7 cellular contexts compared by ENCODE assay signal in the genomic region with DNA sequence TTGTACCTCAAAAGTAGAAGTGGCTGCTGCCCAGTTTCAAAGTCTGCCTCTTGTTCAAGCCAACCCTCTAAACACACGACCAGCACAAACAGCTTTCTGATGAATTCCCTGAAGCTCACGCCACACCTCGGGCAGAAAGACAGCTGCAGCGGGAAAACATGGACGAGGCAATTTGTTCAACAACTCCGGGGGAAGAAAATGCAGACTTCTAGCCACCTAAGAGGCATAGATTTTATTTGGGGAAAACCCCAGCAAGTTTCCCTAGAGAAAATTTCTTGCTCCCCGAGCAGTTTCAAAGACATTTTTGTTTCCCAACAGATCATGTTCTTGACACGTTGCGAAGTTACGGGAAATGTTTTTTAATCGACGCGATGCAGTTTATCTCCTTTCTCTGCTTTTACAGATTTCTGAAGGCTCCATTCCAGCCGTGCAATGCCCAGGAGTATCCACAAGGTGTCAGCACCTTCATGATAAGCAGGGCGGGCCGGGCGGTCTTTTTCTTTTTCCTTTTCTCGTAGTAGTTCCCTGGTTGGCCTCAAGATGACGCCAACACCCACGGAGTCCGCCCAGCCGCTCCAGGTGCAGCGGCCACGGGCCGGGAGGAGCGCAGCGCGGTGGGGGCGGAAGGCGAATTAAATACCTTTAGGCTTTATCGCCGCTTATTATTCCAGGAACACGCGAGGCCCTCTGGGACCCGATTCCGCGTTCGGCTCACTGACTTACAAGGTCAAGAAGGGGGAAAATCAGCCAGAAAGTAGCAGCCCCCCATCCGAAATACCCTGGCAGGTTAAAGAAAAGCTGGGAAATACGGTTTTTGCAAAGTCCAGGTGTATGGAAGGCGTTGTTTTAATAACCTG. TPM values are rescaled to one million over a fixed set of nuclear protein-coding genes. Genes with fewer than 3 reads are reported as not detected.
DNase-seq lines count a peak whose midpoint lies in the region; ATAC-seq and TF ChIP-seq lines count a peak whose summit lies in the region.

No MANE protein-coding gene starts in this region.

- H3K9me3 ChIP-seq in lower lobe of right lung, result no peaks in the 10 kb centered on the region

- in situ Hi-C loops in GM13977 (cut with MboI; ENCODE audit: low pct_unique_long_range_greater_than_20kb, low sequenced_read_pairs, unreplicated experiment), result loop anchor here (10.0 kb wide), 3 partner anchors 49 to 721 kb away; a partner anchor contains a TSS

- peaks cover 50% of the 10 kb centered on the region for H3K27me3 ChIP-seq in lower lobe of right lung (ENCODE audit: low read depth)

- peak; percentile 91 for DNase-seq in GM13977 (ENCODE audit: low spot score)
- DNase-seq in NCI-H748 treated with DMSO at 0.1 percent for 48 hours (lab: John Stamatoyannopoulos, UW), result peak; percentile 49
- DNase-seq in activated CD4-positive, alpha-beta T cell treated with anti-CD3 and anti-CD28 coated beads, Interleukin-2, amount 50 U/mL, for 1 hour, result peak; percentile 86
- peak; percentile 78 to 94 for DNase-seq in dermis microvascular lymphatic vessel endothelial cell (ENCODE audit: low read depth in 2 of 2)
- peak; percentile 90 for DNase-seq in lower lobe of right lung
- DNase-seq in stimulated activated CD4-positive, alpha-beta T cell treated with anti-CD3 and anti-CD28 coated beads, TNF-alpha, amount 100 ng/mL, for 48 hours (ENCODE audit: low read depth in 3 of 3), result peak; percentile 77 to 87 (median 78)

- H3K4me1 ChIP-seq in lower lobe of right lung, result peaks cover 9% of the 10 kb centered on the region

- no peak overlapping the region for H3K27ac ChIP-seq in lower lobe of right lung

- intact Hi-C loops in lower lobe of right lung (cut with DNase I), result no loop called here

- no peaks in the 10 kb centered on the region for H3K36me3 ChIP-seq in lower lobe of right lung

- peak; percentile 96 for TF ChIP-seq CTCF in GM13977 (IDR thresholded peaks at IDR 0.05; ENCODE audit: extremely low read depth, insufficient read depth, missing control alignments)
- peak; percentile 100 for TF ChIP-seq CTCF in lower lobe of right lung (IDR thresholded peaks at IDR 0.05)

- H3K4me3 ChIP-seq in lower lobe of right lung, result peak overlapping the region; percentile 17

- peak; percentile 75 for ATAC-seq in HG03442 (IDR thresholded peaks at IDR 0.05; ENCODE audit: unreplicated experiment)
- ATAC-seq in lower lobe of right lung, result peak; percentile 93 to 97

RNA-seq across cellular contexts. Expression of a gene that starts 2.9 kb away (rescaled TPM):
- total RNA-seq in dermis microvascular lymphatic vessel endothelial cell (1.7 and 5.1 TPM in 2 replicates), lower lobe of right lung (1.6 TPM)

RNA-seq across cellular contexts. Expression of a gene that starts 8.7 kb away (rescaled TPM):
- total RNA-seq in dermis microvascular lymphatic vessel endothelial cell, result 5.3 and 9.7 TPM in 2 replicates
- 21.2 TPM for total RNA-seq in lower lobe of right lung

RNA-seq across cellular contexts. Expression of a gene that starts 14.6 kb away (rescaled TPM):
- total RNA-seq in dermis microvascular lymphatic vessel endothelial cell (0.89 and 1.3 TPM in 2 replicates), lower lobe of right lung (0.83 TPM)

RNA-seq across cellular contexts. Expression of a gene that starts 53.4 kb away (rescaled TPM):
- total RNA-seq in dermis microvascular lymphatic vessel endothelial cell (0.26 and 0.89 TPM in 2 replicates), lower lobe of right lung (31.2 TPM)
